Comparison of ENCODE assay signal across 8 cellular contexts in the genomic region with DNA sequence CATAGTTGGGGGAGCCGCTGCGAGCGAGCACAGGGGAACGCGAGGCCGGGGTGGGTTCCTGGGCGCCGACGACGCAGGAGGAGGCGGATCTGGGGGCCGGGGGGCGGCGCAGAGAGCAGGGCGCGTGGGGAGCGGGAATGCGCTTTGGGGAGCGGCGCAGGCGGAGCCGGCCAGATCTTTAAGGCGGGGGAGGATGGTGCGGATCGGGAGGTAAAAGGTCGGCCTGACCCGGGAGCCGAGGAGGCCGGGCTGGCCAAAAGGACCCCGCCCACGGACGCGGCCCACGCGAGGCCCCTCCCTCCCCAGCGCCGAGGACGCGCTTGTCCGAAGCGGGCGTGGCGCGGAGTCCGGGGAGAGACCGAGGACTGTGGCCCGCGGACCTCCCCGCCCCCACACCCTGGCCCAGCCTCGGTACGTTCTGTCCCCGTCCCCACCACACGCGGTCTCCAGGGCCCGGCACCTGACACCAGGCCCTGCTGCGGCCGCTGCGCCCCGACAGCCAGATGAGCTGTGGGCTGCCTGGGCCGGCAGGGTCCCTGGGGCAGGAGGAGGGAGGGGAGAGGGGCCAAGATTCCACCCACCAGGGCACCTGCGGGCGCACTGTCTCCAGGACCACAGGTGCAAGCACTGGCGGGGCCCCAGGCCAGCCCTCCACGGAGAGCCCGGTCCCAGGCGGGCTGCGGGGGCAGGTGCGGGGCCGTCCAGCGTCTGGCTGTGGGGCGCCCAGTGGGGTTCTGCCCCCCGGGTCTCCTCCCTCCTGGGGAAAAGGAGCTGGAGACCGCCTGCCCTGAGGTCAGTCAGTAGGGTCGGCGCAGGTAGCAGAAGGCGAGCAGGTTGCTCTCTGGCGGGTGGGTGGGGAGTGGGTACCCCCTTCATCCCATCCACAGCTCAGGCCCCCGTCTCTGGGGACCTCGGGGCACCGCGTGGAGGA. TPM values are rescaled to one million over a fixed set of nuclear protein-coding genes. Genes with fewer than 3 reads are reported as not detected.
DNase-seq lines count a peak whose midpoint lies in the region; ATAC-seq and TF ChIP-seq lines count a peak whose summit lies in the region.

No MANE protein-coding gene starts in this region.

- H3K27me3 ChIP-seq in A673 (replicated peaks; ENCODE audit: insufficient read depth, low read depth, low read length, poor library complexity), result no peaks in the 10 kb centered on the region
- H3K27me3 ChIP-seq in left lung, result peaks cover 0 to 8% of the 10 kb centered on the region in 2 donors

- BruUV-seq in A673 (replicated peaks; lab: Mats Ljungman, UMichigan), result TSS peak; percentile 72

- DNase-seq in A673 (ENCODE audit: low spot score), result no peak
- DNase-seq in T-helper 2 cell, result peak in 4 of 5 experiments; percentile 8 to 61 (median 51)
- DNase-seq in left lung, result peak; percentile 87 to 98
- DNase-seq in stimulated activated CD4-positive, alpha-beta T cell treated with anti-CD3 and anti-CD28 coated beads, Interleukin-4, amount 100 ng/mL, for 4 hours, result peak; percentile 79 to 87
- no peak for DNase-seq in putamen (ENCODE audit: low spot score)

- H3K4me3 ChIP-seq in A673 (ENCODE audit: low read depth, low read length, poor library complexity, severe bottlenecking), result peak overlapping the region; percentile 56
- peak overlapping the region; percentile 33 to 57 for H3K4me3 ChIP-seq in left lung

- intact Hi-C loops in A673 (cut with micrococcal nuclease; ENCODE audit: unreplicated experiment) (no loop called here), left lung (cut with DNase I) (no loop called here)

- ATAC-seq in GM18873 (IDR thresholded peaks at IDR 0.05; ENCODE audit: low FRiP score, unreplicated experiment), result peak; percentile 25
- peak; percentile 10 for ATAC-seq in HG03139 (IDR thresholded peaks at IDR 0.05; ENCODE audit: unreplicated experiment)
- peak; percentile 65 for ATAC-seq in left lung

- peaks cover 14% of the 10 kb centered on the region for H3K4me1 ChIP-seq in A673 (ENCODE audit: insufficient read depth, low read length, poor library complexity, severe bottlenecking)
- peaks cover 17 to 69% of the 10 kb centered on the region in 2 donors for H3K4me1 ChIP-seq in left lung

- H3K27ac ChIP-seq in A673 (ENCODE audit: low read depth, low read length, poor library complexity, severe bottlenecking) (peak overlapping the region; percentile 89), cingulate gyrus (ENCODE audit: low read depth, low read length) (peak overlapping the region; percentile 89), left lung (peak overlapping the region; percentile 76 to 96)

- POLR2A ChIA-PET in A673 (lab: Charles Lee; ENCODE audit: low non-redundant PET), result interaction anchor here (0.6 kb wide), 1 partner anchor 11 kb away, joined by 8 read pairs; no protein-coding TSS in a partner anchor

- TF ChIP-seq CTCF in A673 (conservative IDR thresholded peaks at IDR 0.05; ENCODE audit: low read depth, low read length) (no peak), left lung (IDR thresholded peaks at IDR 0.05) (peak in 1 of 2 donors; percentile 9)

- no peaks in the 10 kb centered on the region for H3K9me3 ChIP-seq in A673 (ENCODE audit: low read depth, low read length, poor library complexity, severe bottlenecking)
- H3K9me3 ChIP-seq in left lung, result no peaks in the 10 kb centered on the region

- CTCF ChIA-PET in A673 (lab: Charles Lee), result interaction anchor here (0.6 kb wide), 1 partner anchor 36 kb away, joined by 3 read pairs; no protein-coding TSS in a partner anchor

- H3K36me3 ChIP-seq in A673 (ENCODE audit: insufficient read depth, low read length, poor library complexity, severe bottlenecking) (no peaks in the 10 kb centered on the region), left lung (peaks cover 0 to 5% of the 10 kb centered on the region in 2 donors)

RNA-seq across cellular contexts. Expression of a gene that starts 10.9 kb away (rescaled TPM):
- total RNA-seq in A673 (2021) (70.9 and 71.3 TPM in 2 replicates), left lung (100 to 1,000 TPM in 1 of 2 donors, 10 to 100 TPM in 1; 80.6 to 129 TPM)

RNA-seq across cellular contexts. Expression of a gene that starts 41.1 kb away (rescaled TPM):
- not detected in 2 replicates for total RNA-seq in A673 (2021)
- total RNA-seq in left lung, result not detected

RNA-seq across cellular contexts. Expression of a gene that starts 53.1 kb away (rescaled TPM):
- total RNA-seq in A673 (2021) (54.1 and 54.7 TPM in 2 replicates), left lung (10 to 100 TPM; 59.7 to 79.7 TPM)

RNA-seq across cellular contexts. Expression of a gene that starts 53.3 kb away (rescaled TPM):
- total RNA-seq in A673 (2021) (18.6 and 19.8 TPM in 2 replicates), left lung (10 to 100 TPM; 29.4 to 35.2 TPM)

Comparison
In these comparisons a context has a peak if more than half of its experiments do, and no peak if none do; other contexts are left out.
1. DNase-seq: peak in T-helper 2 cell (4 of 5), left lung (2 of 2) and stimulated activated CD4-positive, alpha-beta T cell treated with anti-CD3 and anti-CD28 coated beads, Interleukin-4, amount 100 ng/mL, for 4 hours (2 of 2); none in A673 (single experiment) and putamen (single experiment).
2. ATAC-seq: peak in every context shown above with its lines; median percentile 65 in left lung; 25 in GM18873; 10 in HG03139.
3. Peak in every context shown above with its lines, with median percentiles within 50 percentile points of each other: H3K27ac ChIP-seq.